Comparison of ENCODE assay signal across 7 cellular contexts in the genomic region with DNA sequence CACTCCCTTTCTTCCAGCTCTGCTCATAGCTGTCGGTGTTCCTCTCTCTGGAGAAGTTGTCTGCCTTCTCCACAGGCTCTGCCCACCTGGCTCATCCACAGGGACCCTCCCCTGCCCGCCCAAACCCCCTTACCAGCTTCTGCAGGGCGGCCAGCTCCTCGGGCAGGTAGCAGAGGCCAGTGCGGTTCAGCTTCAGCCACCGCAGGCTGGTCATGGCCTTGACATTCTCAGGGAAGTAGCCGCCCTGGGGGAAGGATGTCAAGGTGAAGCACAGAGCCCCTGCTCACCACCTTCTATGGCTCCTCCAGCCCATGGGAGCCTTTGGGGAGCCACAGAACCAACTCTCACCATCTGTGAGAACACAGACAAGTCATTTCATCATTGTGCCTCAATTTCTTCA. TPM values are rescaled to one million over a fixed set of nuclear protein-coding genes. Genes with fewer than 3 reads are reported as not detected.
DNase-seq lines count a peak whose midpoint lies in the region; ATAC-seq and TF ChIP-seq lines count a peak whose summit lies in the region.
"Had no signal": no experiment of that assay in that cellular context is flagged by ENCODE, and none has a peak within 500 bp of the region (broad histone marks: within the 10 kb centered on the region; RNA-seq: fewer than 3 reads in every experiment).

No MANE protein-coding gene starts in this region.

- H3K9me3 Mint-ChIP-seq in activated CD4-positive, alpha-beta T cell treated with anti-CD3 and anti-CD28 coated beads, Interleukin-2, amount 10 ng/mL, durations not matched to agents 24 days and 14 days = no peaks in the 10 kb centered on the region
- H3K9me3 Mint-ChIP-seq in endothelial cell (ENCODE audit: unreplicated experiment) = no peaks in the 10 kb centered on the region
- no peaks in the 10 kb centered on the region for H3K9me3 Mint-ChIP-seq in stimulated activated memory B cell treated with anti-CD40 and anti-IgM and Interleukin-4, amounts not matched to agents 10 μg/mL and 1 μg/mL and 100 μg/mL, for 72 hours

- H3K4me3 Mint-ChIP-seq in activated CD4-positive, alpha-beta T cell treated with anti-CD3 and anti-CD28 coated beads, Interleukin-2, amount 10 ng/mL, durations not matched to agents 24 days and 14 days = peak overlapping the region; percentile 99
- peak overlapping the region; percentile 97 for H3K4me3 Mint-ChIP-seq in endothelial cell (ENCODE audit: unreplicated experiment)
- H3K4me3 Mint-ChIP-seq in stimulated activated memory B cell treated with anti-CD40 and anti-IgM and Interleukin-4, amounts not matched to agents 10 μg/mL and 1 μg/mL and 100 μg/mL, for 72 hours = peak overlapping the region; percentile 90

- peaks cover 27% of the 10 kb centered on the region for H3K4me1 Mint-ChIP-seq in activated CD4-positive, alpha-beta T cell treated with anti-CD3 and anti-CD28 coated beads, Interleukin-2, amount 10 ng/mL, durations not matched to agents 24 days and 14 days
- peaks cover 15% of the 10 kb centered on the region for H3K4me1 Mint-ChIP-seq in endothelial cell (ENCODE audit: unreplicated experiment)
- peaks cover 33% of the 10 kb centered on the region for H3K4me1 Mint-ChIP-seq in stimulated activated memory B cell treated with anti-CD40 and anti-IgM and Interleukin-4, amounts not matched to agents 10 μg/mL and 1 μg/mL and 100 μg/mL, for 72 hours

- peak overlapping the region; percentile 29 for H3K27ac Mint-ChIP-seq in activated CD4-positive, alpha-beta T cell treated with anti-CD3 and anti-CD28 coated beads, Interleukin-2, amount 10 ng/mL, durations not matched to agents 24 days and 14 days
- no peak overlapping the region for H3K27ac Mint-ChIP-seq in endothelial cell (ENCODE audit: unreplicated experiment)
- peak overlapping the region; percentile 89 for H3K27ac Mint-ChIP-seq in stimulated activated memory B cell treated with anti-CD40 and anti-IgM and Interleukin-4, amounts not matched to agents 10 μg/mL and 1 μg/mL and 100 μg/mL, for 72 hours

- H3K36me3 Mint-ChIP-seq in activated CD4-positive, alpha-beta T cell treated with anti-CD3 and anti-CD28 coated beads, Interleukin-2, amount 10 ng/mL, durations not matched to agents 24 days and 14 days (ENCODE audit: low read depth) = peaks cover 32% of the 10 kb centered on the region
- H3K36me3 Mint-ChIP-seq in endothelial cell (ENCODE audit: low read depth, unreplicated experiment) = peaks cover 13% of the 10 kb centered on the region
- H3K36me3 Mint-ChIP-seq in stimulated activated memory B cell treated with anti-CD40 and anti-IgM and Interleukin-4, amounts not matched to agents 10 μg/mL and 1 μg/mL and 100 μg/mL, for 72 hours = peaks cover 24% of the 10 kb centered on the region

- H3K27me3 Mint-ChIP-seq in activated CD4-positive, alpha-beta T cell treated with anti-CD3 and anti-CD28 coated beads, Interleukin-2, amount 10 ng/mL, durations not matched to agents 24 days and 14 days = no peaks in the 10 kb centered on the region
- H3K27me3 Mint-ChIP-seq in endothelial cell (ENCODE audit: unreplicated experiment) = peaks cover 8% of the 10 kb centered on the region
- H3K27me3 Mint-ChIP-seq in stimulated activated memory B cell treated with anti-CD40 and anti-IgM and Interleukin-4, amounts not matched to agents 10 μg/mL and 1 μg/mL and 100 μg/mL, for 72 hours = no peaks in the 10 kb centered on the region

- TF ChIP-seq CTCF in endothelial cell (IDR thresholded peaks at IDR 0.05; ENCODE audit: unreplicated experiment) = no peak

- intact Hi-C loops in activated CD4-positive, alpha-beta T cell treated with anti-CD3 and anti-CD28 coated beads, Interleukin-2, amount 10 ng/mL, durations not matched to agents 24 days and 14 days (cut with micrococcal nuclease) = loop anchor here (5.0 kb wide), 1 partner anchor 106 kb away; a partner anchor contains a TSS

- ATAC-seq in stimulated activated memory B cell treated with anti-CD40 and anti-IgM and Interleukin-4, amounts not matched to agents 10 μg/mL and 1 μg/mL and 100 μg/mL, for 72 hours = no peak
- ATAC-seq in GM19467 (IDR thresholded peaks at IDR 0.05; ENCODE audit: unreplicated experiment) = no peak

- no peak for DNase-seq in activated CD4-positive, alpha-beta T cell treated with anti-CD3 and anti-CD28 coated beads, Interleukin-2, amount 10 ng/mL, durations not matched to agents 24 days and 14 days
- no peak for DNase-seq in activated CD4-positive, alpha-beta T cell treated with anti-CD3 and anti-CD28 coated beads for 4 hours
- no peak for DNase-seq in endothelial cell (ENCODE audit: low spot score)
- DNase-seq in NCI-H1092 (lab: John Stamatoyannopoulos, UW) = no peak
- DNase-seq: activated CD8-positive, alpha-beta memory T cell treated with anti-CD3 and anti-CD28 coated beads for 24 hours had no signal

RNA-seq across cellular contexts. Expression of a gene that starts 1.8 kb away (rescaled TPM):
- 266 and 275 TPM in 2 replicates for total RNA-seq in activated CD4-positive, alpha-beta T cell treated with anti-CD3 and anti-CD28 coated beads, Interleukin-2, amount 10 ng/mL, durations not matched to agents 24 days and 14 days
- total RNA-seq in endothelial cell (ENCODE audit: unreplicated experiment) = 355 TPM

RNA-seq across cellular contexts. Expression of a gene that starts 3.7 kb away (rescaled TPM):
- 4.3 and 6.0 TPM in 2 replicates for total RNA-seq in activated CD4-positive, alpha-beta T cell treated with anti-CD3 and anti-CD28 coated beads, Interleukin-2, amount 10 ng/mL, durations not matched to agents 24 days and 14 days
- total RNA-seq in endothelial cell (ENCODE audit: unreplicated experiment) = 11.6 TPM

RNA-seq across cellular contexts. Expression of a gene that starts 31.3 kb away (rescaled TPM):
- total RNA-seq in activated CD4-positive, alpha-beta T cell treated with anti-CD3 and anti-CD28 coated beads, Interleukin-2, amount 10 ng/mL, durations not matched to agents 24 days and 14 days = 23.1 and 23.5 TPM in 2 replicates
- total RNA-seq in endothelial cell (ENCODE audit: unreplicated experiment) = 57.2 TPM

RNA-seq across cellular contexts. Expression of a gene that starts 58.0 kb away (rescaled TPM):
- 75.4 and 88.2 TPM in 2 replicates for total RNA-seq in activated CD4-positive, alpha-beta T cell treated with anti-CD3 and anti-CD28 coated beads, Interleukin-2, amount 10 ng/mL, durations not matched to agents 24 days and 14 days
- total RNA-seq in endothelial cell (ENCODE audit: unreplicated experiment) = 39.2 TPM

RNA-seq across cellular contexts. Expression of a gene that starts 58.3 kb away (rescaled TPM):
- total RNA-seq in activated CD4-positive, alpha-beta T cell treated with anti-CD3 and anti-CD28 coated beads, Interleukin-2, amount 10 ng/mL, durations not matched to agents 24 days and 14 days = 17.3 and 17.7 TPM in 2 replicates
- total RNA-seq in endothelial cell (ENCODE audit: unreplicated experiment) = 21.3 TPM
